ENCODE assay signal across 8 cellular contexts in the genomic region with DNA sequence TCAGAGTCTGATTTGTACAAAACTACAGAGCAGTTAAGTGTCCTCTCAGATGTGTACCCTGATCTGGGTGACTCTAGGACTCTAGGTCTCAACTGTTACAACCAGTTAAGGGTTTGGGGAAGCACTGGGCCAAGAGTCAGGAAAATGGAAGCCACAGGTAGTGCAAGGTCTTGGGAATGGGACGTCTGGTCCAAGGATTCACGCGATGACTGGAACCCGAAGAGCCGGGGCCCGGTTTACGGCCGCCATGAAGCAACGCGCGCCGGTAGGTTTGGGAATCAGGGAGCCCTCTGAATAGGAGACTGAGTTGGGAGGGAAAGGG. TPM values are rescaled to one million over a fixed set of nuclear protein-coding genes. Genes with fewer than 3 reads are reported as not detected.
DNase-seq lines count a peak whose midpoint lies in the region; ATAC-seq and TF ChIP-seq lines count a peak whose summit lies in the region.

No MANE protein-coding gene starts in this region.

- H3K9ac ChIP-seq in SK-N-MC (ENCODE audit: insufficient read length), result no peak overlapping the region

- TF ChIP-seq CTCF in prostate gland (IDR thresholded peaks at IDR 0.05) (no peak), GM20000 (IDR thresholded peaks at IDR 0.05; ENCODE audit: extremely low read depth, missing control alignments) (no peak)

- no peaks in the 10 kb centered on the region for H3K27me3 ChIP-seq in prostate gland (replicated peaks; ENCODE audit: insufficient read depth)

- no peaks in the 10 kb centered on the region for H3K9me3 ChIP-seq in SK-N-MC (ENCODE audit: low read depth, low read length)
- H3K9me3 ChIP-seq in prostate gland, result no peaks in the 10 kb centered on the region

- DNase-seq in SK-N-MC (ENCODE audit: low read depth, low spot score), result no peak
- DNase-seq in fibroblast of peridontal ligament (ENCODE audit: extremely low read depth), result peak; percentile 18
- no peak for DNase-seq in prostate gland (ENCODE audit: low spot score)
- DNase-seq in COR-L47 (lab: John Stamatoyannopoulos, UW), result no peak
- DNase-seq in GM20000 (ENCODE audit: low spot score), result no peak

- no peak for TF ChIP-seq POLR2A in GM18505 (IDR thresholded peaks at IDR 0.05; ENCODE audit: borderline replicate concordance, extremely low read depth, insufficient read depth, insufficient read length)
- no peak for TF ChIP-seq POLR2A in prostate gland (IDR thresholded peaks at IDR 0.05)

- no peaks in the 10 kb centered on the region for H3K4me1 ChIP-seq in prostate gland (replicated peaks)

- ATAC-seq in GM18505 (IDR thresholded peaks at IDR 0.05; ENCODE audit: unreplicated experiment) (peak; percentile 16), HG02798 (IDR thresholded peaks at IDR 0.05; ENCODE audit: poor library complexity, unreplicated experiment) (peak; percentile 12), GM18519 (IDR thresholded peaks at IDR 0.05; ENCODE audit: low FRiP score, unreplicated experiment) (no peak)

- H3K36me3 ChIP-seq in SK-N-MC (ENCODE audit: insufficient read depth, low read length) (no peaks in the 10 kb centered on the region), prostate gland (no peaks in the 10 kb centered on the region)

- H3K27ac ChIP-seq in SK-N-MC (no peak overlapping the region), prostate gland (peak overlapping the region; percentile 53 to 67)

- intact Hi-C loops in prostate gland (cut with DNase I), result no loop called here

- H3K4me3 ChIP-seq in SK-N-MC (peak overlapping the region; percentile 64), prostate gland (peak overlapping the region; percentile 47 to 49)

- WGBS in prostate gland, result 5% methylated on average over 12 of the region's 12 CpGs

RNA-seq across cellular contexts. Expression of a gene that starts 0.3 kb away (rescaled TPM):
- total RNA-seq in prostate gland, result 10 to 100 TPM; 14.9 to 77.4 TPM
